10 cellular contexts compared by ENCODE assay signal in the genomic region with DNA sequence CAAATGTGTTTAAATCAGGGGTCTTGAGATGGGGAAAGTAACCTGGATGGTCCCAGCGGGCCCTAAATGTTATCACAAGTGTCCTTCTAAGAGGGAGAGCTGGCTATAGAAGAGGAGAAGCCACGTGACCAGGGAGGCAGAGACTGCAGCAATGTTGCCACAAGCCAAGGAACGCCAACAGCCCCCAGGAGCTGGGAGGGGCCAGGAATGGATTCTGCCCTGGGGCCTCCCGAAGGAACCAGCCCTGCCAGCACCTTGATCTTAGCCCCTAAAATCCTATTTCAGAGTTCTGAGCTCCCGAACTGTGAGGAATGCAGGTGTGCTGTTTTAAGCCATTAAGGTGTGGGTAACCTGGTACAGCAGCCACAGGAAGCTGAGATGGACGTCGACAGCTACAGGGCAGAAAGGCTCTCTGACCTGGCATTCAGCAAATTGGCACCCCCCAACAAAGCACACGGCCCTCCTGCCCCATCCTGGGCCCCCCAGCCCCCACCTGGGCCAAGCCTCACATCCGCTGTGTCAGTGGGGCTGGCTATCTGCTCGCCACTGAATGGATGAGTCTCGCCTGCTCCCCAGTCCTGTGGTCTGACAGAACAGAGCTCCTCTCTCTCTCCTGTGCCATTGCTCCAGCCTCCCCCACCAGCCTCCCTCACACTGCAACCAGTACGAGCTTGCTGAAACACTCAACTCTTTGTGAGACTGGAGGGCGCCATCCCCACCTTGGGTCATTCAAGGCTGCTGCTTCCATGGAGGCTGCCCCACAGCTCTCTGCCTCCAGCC.
DNase-seq lines count a peak whose midpoint lies in the region; ATAC-seq and TF ChIP-seq lines count a peak whose summit lies in the region.
"Had no signal": no experiment of that assay in that cellular context is flagged by ENCODE, and none has a peak within 500 bp of the region (broad histone marks: within the 10 kb centered on the region; RNA-seq: fewer than 3 reads in every experiment).

No MANE protein-coding gene starts in this region.

- H3K27me3 Mint-ChIP-seq in activated naive CD4-positive, alpha-beta T cell treated with anti-CD3 and anti-CD28 coated beads, Interleukin-2, amount 10 ng/mL, durations not matched to agents 7 days and 5 days = peaks cover 8% of the 10 kb centered on the region

- no peak overlapping the region for H2AFZ ChIP-seq in osteoblast (ENCODE audit: low read length)
- H2AFZ ChIP-seq: neural progenitor cell had no signal

- TF ChIP-seq CTCF in heart left ventricle (IDR thresholded peaks at IDR 0.05) (no peak), osteoblast (IDR thresholded peaks at IDR 0.05; ENCODE audit: extremely low read depth, low read depth, low read length) (no peak)

- H3K27ac ChIP-seq in heart left ventricle (peak overlapping the region in 6 of 12 donors; percentile 47 to 78 (median 59)), osteoblast (ENCODE audit: low read depth, low read length) (peak overlapping the region; percentile 99)
- H3K27ac ChIP-seq: neural progenitor cell had no signal

- no peaks in the 10 kb centered on the region for H3K36me3 ChIP-seq in heart left ventricle
- peaks cover 18% of the 10 kb centered on the region for H3K36me3 ChIP-seq in osteoblast (ENCODE audit: insufficient read depth, low read length)
- H3K36me3 ChIP-seq: neural progenitor cell had no signal

- H3K4me3 ChIP-seq in heart left ventricle (no peak overlapping the region), osteoblast (ENCODE audit: insufficient read depth, low read length) (no peak overlapping the region)
- H3K4me3 ChIP-seq: neural progenitor cell had no signal

- WGBS in heart left ventricle, 4 donors = 86 to 92% (median 88%) methylated on average over 11 to 13 of the region's 13 CpGs

- H3K79me2 ChIP-seq in osteoblast (ENCODE audit: insufficient read depth, low read length) = peaks cover 88% of the 10 kb centered on the region

- H3K9me3 ChIP-seq in heart left ventricle (no peaks in the 10 kb centered on the region), osteoblast (ENCODE audit: low read depth, low read length) (no peaks in the 10 kb centered on the region)

- ATAC-seq in heart left ventricle (no peak), GM21786 (IDR thresholded peaks at IDR 0.05; ENCODE audit: unreplicated experiment) (no peak)

- TF ChIP-seq POLR2A in heart left ventricle (IDR thresholded peaks at IDR 0.05) = no peak

- no peak overlapping the region for H3K4me3 Mint-ChIP-seq in activated naive CD4-positive, alpha-beta T cell treated with anti-CD3 and anti-CD28 coated beads, Interleukin-2, amount 10 ng/mL, durations not matched to agents 7 days and 5 days
- H3K4me3 Mint-ChIP-seq: neural progenitor cell had no signal

- no peaks in the 10 kb centered on the region for H3K4me1 Mint-ChIP-seq in activated naive CD4-positive, alpha-beta T cell treated with anti-CD3 and anti-CD28 coated beads, Interleukin-2, amount 10 ng/mL, durations not matched to agents 7 days and 5 days

- H3K27ac Mint-ChIP-seq in activated naive CD4-positive, alpha-beta T cell treated with anti-CD3 and anti-CD28 coated beads, Interleukin-2, amount 10 ng/mL, durations not matched to agents 7 days and 5 days = no peak overlapping the region
- H3K27ac Mint-ChIP-seq: neural progenitor cell had no signal

- no peaks in the 10 kb centered on the region for H3K36me3 Mint-ChIP-seq in activated naive CD4-positive, alpha-beta T cell treated with anti-CD3 and anti-CD28 coated beads, Interleukin-2, amount 10 ng/mL, durations not matched to agents 7 days and 5 days
- H3K36me3 Mint-ChIP-seq: neural progenitor cell had no signal

- H3K4me1 ChIP-seq in heart left ventricle = peaks cover 0 to 60% (median 22%) of the 10 kb centered on the region in 12 donors
- peaks cover 67% of the 10 kb centered on the region for H3K4me1 ChIP-seq in osteoblast (ENCODE audit: insufficient read depth, low read length)

- intact Hi-C loops in heart left ventricle (cut with DNase I) = loop anchor here in 1 of 10 donors (5.0 kb wide), 1 partner anchor 99 kb away; no protein-coding TSS in a partner anchor

- peak; percentile 4 for DNase-seq in activated naive CD4-positive, alpha-beta T cell treated with anti-CD3 and anti-CD28 coated beads, Interleukin-2, amount 50 U/mL, for 16 hours
- DNase-seq in activated naive CD4-positive, alpha-beta T cell treated with anti-CD3 and anti-CD28 coated beads, Interleukin-2, amount 10 ng/mL, durations not matched to agents 7 days and 5 days = no peak
- DNase-seq in heart left ventricle (peak in 3 of 5 donors; percentile 17 to 52 (median 27)), osteoblast (ENCODE audit: insufficient read length, low spot score, missing footprints) (peak; percentile 89), ureter (ENCODE audit: low spot score) (peak; percentile 39), T-helper 2 cell (no peak)
- no peak for DNase-seq in stimulated activated CD4-positive, alpha-beta T cell treated with anti-CD3 and anti-CD28 coated beads, Interleukin-15, amount 100 ng/mL, for 24 hours
- DNase-seq: stimulated activated CD4-positive, alpha-beta T cell treated with anti-CD3 and anti-CD28 coated beads, Interleukin-4, amount 100 ng/mL, for 1 hour had no signal

- H4K20me1 ChIP-seq in osteoblast (ENCODE audit: insufficient read depth, low read length) = no peaks in the 10 kb centered on the region

- CTCF ChIA-PET in activated naive CD4-positive, alpha-beta T cell treated with anti-CD3 and anti-CD28 coated beads, Interleukin-2, amount 10 ng/mL, durations not matched to agents 7 days and 5 days (lab: Charles Lee) = interaction anchor here (0.6 kb wide), 1 partner anchor 217 kb away, joined by 4 read pairs; no protein-coding TSS in a partner anchor

- H3K27me3 ChIP-seq in heart left ventricle (peaks cover 0 to 3% (median 0%) of the 10 kb centered on the region in 9 donors), osteoblast (ENCODE audit: insufficient read depth, low read length) (no peaks in the 10 kb centered on the region)
- H3K27me3 ChIP-seq: neural progenitor cell had no signal

- peak overlapping the region; percentile 33 for H3K4me2 ChIP-seq in osteoblast (ENCODE audit: insufficient read depth, low read length)
- H3K4me2 ChIP-seq: neural progenitor cell had no signal

- H3K9me3 Mint-ChIP-seq in activated naive CD4-positive, alpha-beta T cell treated with anti-CD3 and anti-CD28 coated beads, Interleukin-2, amount 10 ng/mL, durations not matched to agents 7 days and 5 days = no peaks in the 10 kb centered on the region
- H3K9me3 Mint-ChIP-seq: neural progenitor cell had no signal

Comparison
In these comparisons a context has a peak if more than half of its experiments do, and no peak if none do; other contexts are left out.
1. DNase-seq: peak in activated naive CD4-positive, alpha-beta T cell treated with anti-CD3 and anti-CD28 coated beads, Interleukin-2, amount 50 U/mL, for 16 hours (single experiment), heart left ventricle (3 of 5), osteoblast (single experiment) and ureter (single experiment); none in activated naive CD4-positive, alpha-beta T cell treated with anti-CD3 and anti-CD28 coated beads, Interleukin-2, amount 10 ng/mL, durations not matched to agents 7 days and 5 days (single experiment), T-helper 2 cell (0 of 5) and stimulated activated CD4-positive, alpha-beta T cell treated with anti-CD3 and anti-CD28 coated beads, Interleukin-15, amount 100 ng/mL, for 24 hours (single experiment).